ENCODE assay signal across 26 cellular contexts in the genomic region with DNA sequence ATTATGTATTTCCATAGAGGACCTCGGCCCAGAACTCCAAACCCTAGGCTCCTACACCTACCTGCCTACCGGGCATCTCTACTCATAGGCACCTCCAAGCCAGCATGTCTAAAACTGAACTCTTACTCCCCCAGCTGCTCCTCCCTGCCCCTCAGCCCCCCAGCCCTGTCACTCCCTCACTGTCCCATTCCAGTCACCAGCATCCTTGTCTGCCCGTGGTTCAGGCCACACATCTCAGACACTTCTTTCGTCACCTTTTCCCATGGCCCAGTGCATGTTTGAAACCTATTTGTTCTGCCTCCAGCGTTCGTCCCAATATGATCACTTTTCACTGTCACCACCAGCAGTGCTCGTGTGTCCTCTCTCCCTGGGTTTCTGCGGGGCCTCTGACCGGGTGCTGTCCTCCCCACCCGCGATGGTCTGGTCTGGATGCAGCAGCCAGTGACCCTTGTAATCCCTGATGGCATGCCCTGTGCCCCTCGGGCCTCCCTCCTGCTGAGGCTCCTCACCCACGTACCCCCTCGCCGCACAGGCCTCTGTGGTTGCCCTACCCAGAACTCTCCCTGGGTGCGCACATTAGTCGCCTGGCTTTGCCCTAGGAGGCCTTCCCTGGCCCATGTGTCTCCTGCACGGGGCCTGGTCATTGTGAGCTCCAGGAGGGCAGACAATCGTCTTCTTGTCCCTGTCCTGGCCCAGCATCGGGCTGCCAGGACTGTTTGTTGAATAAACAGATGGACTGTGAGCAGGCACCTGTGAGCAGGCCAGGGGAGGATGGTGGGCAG. TPM values are rescaled to one million over a fixed set of nuclear protein-coding genes. Genes with fewer than 3 reads are reported as not detected.
DNase-seq lines count a peak whose midpoint lies in the region; ATAC-seq and TF ChIP-seq lines count a peak whose summit lies in the region.
"Had no signal": no experiment of that assay in that cellular context is flagged by ENCODE, and none has a peak within 500 bp of the region (broad histone marks: within the 10 kb centered on the region; RNA-seq: fewer than 3 reads in every experiment).

No MANE protein-coding gene starts in this region.

- POLR2A ChIA-PET in CD4-positive, alpha-beta T cell (lab: Charles Lee) = no interaction called here

- peak overlapping the region; percentile 71 for H3K27ac Mint-ChIP-seq in chondrocyte (ENCODE audit: unreplicated experiment)
- no peak overlapping the region for H3K27ac Mint-ChIP-seq in CD4-positive, alpha-beta T cell
- H3K27ac Mint-ChIP-seq: activated CD4-positive, alpha-beta T cell treated with anti-CD3 and anti-CD28 coated beads for 36 hours; neural progenitor cell; progenitor cell of endocrine pancreas had no signal

- 73% methylated on average over 15 of the region's 20 CpGs for WGBS in right lobe of liver (ENCODE audit: insufficient coverage, low coverage, low lambda C conversion rate, missing lambda C conversion rate)

- intact Hi-C loops in right lobe of liver (cut with DNase I) = no loop called here
- intact Hi-C loops in upper lobe of right lung (cut with DNase I) = no loop called here
- intact Hi-C loops in CD4-positive, alpha-beta T cell (cut with DNase I, micrococcal nuclease) = no loop called here

- no peak overlapping the region for H3K27ac ChIP-seq in right lobe of liver
- no peak overlapping the region for H3K27ac ChIP-seq in upper lobe of right lung
- H3K27ac ChIP-seq in CD4-positive, alpha-beta T cell (ENCODE audit: low read depth, low read length) = no peak overlapping the region
- H3K27ac ChIP-seq: adrenal gland, brain microvascular endothelial cell, neural progenitor cell, uterus had no signal

- H3K27me3 ChIP-seq in right lobe of liver (no peaks in the 10 kb centered on the region), upper lobe of right lung (no peaks in the 10 kb centered on the region)
- H3K27me3 ChIP-seq in CD4-positive, alpha-beta T cell (ENCODE audit: control insufficient read depth, insufficient read depth, low read length) = no peaks in the 10 kb centered on the region
- H3K27me3 ChIP-seq: adrenal gland, brain microvascular endothelial cell, uterus had no signal

- DNase-seq in activated effector memory CD4-positive, alpha-beta T cell treated with anti-CD3 and anti-CD28 coated beads, Interleukin-2, amount 50 U/mL, for 16 hours = peak; percentile 49
- DNase-seq in activated effector memory CD4-positive, alpha-beta T cell treated with Interleukin-2 at 50 U/mL for 16 hours = no peak
- DNase-seq in chondrocyte (ENCODE audit: low spot score) (no peak), right lobe of liver (peak in 2 of 3 donors; percentile 47 to 48), upper lobe of right lung (peak; percentile 47)
- DNase-seq in CD4-positive, alpha-beta T cell = no peak
- DNase-seq: activated CD4-positive, alpha-beta T cell treated with anti-CD3 and anti-CD28 coated beads for 36 hours; activated gamma-delta T cell treated with Interleukin-2 at 50 U/mL for 16 hours; brain microvascular endothelial cell; cortex of kidney; DMS 273 treated with DMSO at 0.1 percent for 48 hours; MM.1S; NCI-H2081 treated with DMSO at 0.1 percent for 48 hours; NCI-H446; NCI-H82; SK-N-SH; T-helper 2 cell; uterus had no signal

- CTCF ChIA-PET in CD4-positive, alpha-beta T cell (lab: Charles Lee) = no interaction called here

- peaks cover 74% of the 10 kb centered on the region for H3K4me1 Mint-ChIP-seq in chondrocyte (ENCODE audit: low read depth)
- H3K4me1 Mint-ChIP-seq in CD4-positive, alpha-beta T cell (ENCODE audit: low read depth) = no peaks in the 10 kb centered on the region
- H3K4me1 Mint-ChIP-seq: activated CD4-positive, alpha-beta T cell treated with anti-CD3 and anti-CD28 coated beads for 36 hours; CD14-positive monocyte had no signal

- H3K4me1 ChIP-seq in right lobe of liver (no peaks in the 10 kb centered on the region), upper lobe of right lung (no peaks in the 10 kb centered on the region)
- H3K4me1 ChIP-seq: uterus had no signal

- no peaks in the 10 kb centered on the region for H3K9me3 ChIP-seq in right lobe of liver
- no peaks in the 10 kb centered on the region for H3K9me3 ChIP-seq in upper lobe of right lung
- H3K9me3 ChIP-seq in CD4-positive, alpha-beta T cell (ENCODE audit: control insufficient read depth, low read length) = no peaks in the 10 kb centered on the region
- H3K9me3 ChIP-seq: adrenal gland, SK-N-SH, uterus had no signal

- H3K4me3 Mint-ChIP-seq in chondrocyte (ENCODE audit: unreplicated experiment) = no peak overlapping the region
- no peak overlapping the region for H3K4me3 Mint-ChIP-seq in CD4-positive, alpha-beta T cell
- H3K4me3 Mint-ChIP-seq: activated CD4-positive, alpha-beta T cell treated with anti-CD3 and anti-CD28 coated beads for 36 hours; CD14-positive monocyte; neural progenitor cell had no signal

- no peak for TF ChIP-seq POLR2A in right lobe of liver (IDR thresholded peaks at IDR 0.05)

- H3K4me3 ChIP-seq in right lobe of liver = no peak overlapping the region
- H3K4me3 ChIP-seq in upper lobe of right lung = no peak overlapping the region
- H3K4me3 ChIP-seq: adrenal gland, lung, neural progenitor cell, uterus had no signal

- no peaks in the 10 kb centered on the region for H3K9me3 Mint-ChIP-seq in chondrocyte (ENCODE audit: low read depth)
- no peaks in the 10 kb centered on the region for H3K9me3 Mint-ChIP-seq in CD4-positive, alpha-beta T cell
- H3K9me3 Mint-ChIP-seq: neural progenitor cell had no signal

- TF ChIP-seq CTCF in chondrocyte (IDR thresholded peaks at IDR 0.05) = no peak
- TF ChIP-seq CTCF in right lobe of liver (IDR thresholded peaks at IDR 0.05) = no peak
- TF ChIP-seq CTCF in upper lobe of right lung (IDR thresholded peaks at IDR 0.05) = no peak
- no peak for TF ChIP-seq CTCF in CD4-positive, alpha-beta T cell (IDR thresholded peaks at IDR 0.05)

- H3K27me3 Mint-ChIP-seq in chondrocyte (ENCODE audit: low read depth) = no peaks in the 10 kb centered on the region
- H3K27me3 Mint-ChIP-seq in CD4-positive, alpha-beta T cell = no peaks in the 10 kb centered on the region
- H3K27me3 Mint-ChIP-seq: activated CD4-positive, alpha-beta T cell treated with anti-CD3 and anti-CD28 coated beads for 36 hours; progenitor cell of endocrine pancreas had no signal

- H3K36me3 Mint-ChIP-seq in chondrocyte (ENCODE audit: low read depth) = peaks cover 10% of the 10 kb centered on the region
- no peaks in the 10 kb centered on the region for H3K36me3 Mint-ChIP-seq in CD4-positive, alpha-beta T cell (ENCODE audit: low read depth)
- H3K36me3 Mint-ChIP-seq: neural progenitor cell had no signal

- H3K36me3 ChIP-seq in right lobe of liver (no peaks in the 10 kb centered on the region), upper lobe of right lung (no peaks in the 10 kb centered on the region)
- H3K36me3 ChIP-seq: adrenal gland, brain microvascular endothelial cell, neural progenitor cell, uterus had no signal

- ATAC-seq in right lobe of liver (peak in 3 of 4 donors; percentile 37 to 43 (median 40)), upper lobe of right lung (no peak), HG02852 (IDR thresholded peaks at IDR 0.05; ENCODE audit: unreplicated experiment) (no peak), GM21447 (IDR thresholded peaks at IDR 0.05; ENCODE audit: unreplicated experiment) (no peak)
- no peak for ATAC-seq in CD4-positive, alpha-beta T cell (ENCODE audit: poor library complexity)
- ATAC-seq: activated CD4-positive, alpha-beta T cell treated with anti-CD3 and anti-CD28 coated beads for 36 hours had no signal

RNA-seq across cellular contexts. Expression of gene LDLRAD4, which starts 15.4 kb away (rescaled TPM):
- total RNA-seq in chondrocyte = 78.2 to 229 TPM (median 80.5 TPM) in 3 replicates
- total RNA-seq in right lobe of liver = 10 to 100 TPM; 10.6 to 66.4 (median 18.7) TPM
- total RNA-seq in upper lobe of right lung = 18.4 TPM
- total RNA-seq in CD4-positive, alpha-beta T cell = 10 to 100 TPM; 51.9 to 52.7 TPM
- total RNA-seq: fibroblast of lung had no signal

Comparison
In these comparisons a context has a peak if more than half of its experiments do, and no peak if none do; other contexts are left out.
1. DNase-seq: peak in activated effector memory CD4-positive, alpha-beta T cell treated with anti-CD3 and anti-CD28 coated beads, Interleukin-2, amount 50 U/mL, for 16 hours (single experiment), right lobe of liver (2 of 3) and upper lobe of right lung (single experiment); none in activated effector memory CD4-positive, alpha-beta T cell treated with Interleukin-2 at 50 U/mL for 16 hours (single experiment), chondrocyte (single experiment) and CD4-positive, alpha-beta T cell (0 of 10).
2. ATAC-seq: peak in right lobe of liver (3 of 4); none in upper lobe of right lung (single experiment), CD4-positive, alpha-beta T cell (single experiment), HG02852 (single experiment) and GM21447 (single experiment).